1 cellular context compared by ENCODE assay signal in genomic region chr3:4712109-4712508, GRCh38.
TF ChIP-seq lines count a peak whose summit lies in the region.

No MANE protein-coding gene starts in this region.

TF ChIP-seq in GM12878, 131 proteins besides CTCF, POLR2A, EP300 and RAD21 (continued from another document):
- no peak for TF ChIP-seq USF2 (IDR thresholded peaks at IDR 0.05; ENCODE audit: borderline replicate concordance, low read depth, low read length)
